30 cellular contexts compared by ENCODE assay signal in genomic region chr14:56815301-56815700, GRCh38. TPM values are rescaled to one million over a fixed set of nuclear protein-coding genes. Genes with fewer than 3 reads are reported as not detected.
"Had no signal": no experiment of that assay in that cellular context is flagged by ENCODE, and none has a peak within 500 bp of the region (broad histone marks: within the 10 kb centered on the region; RNA-seq: fewer than 3 reads in every experiment).

No MANE protein-coding gene starts in this region.

- H3K27me3 ChIP-seq: SJCRH30 had no signal

- H3K27ac Mint-ChIP-seq: activated B cell treated with CpG ODN at 0.5 μM for 24 hours; activated CD4-positive, alpha-beta T cell treated with anti-CD3 and anti-CD28 coated beads, Interleukin-2, amount 10 ng/mL, durations not matched to agents 24 days and 14 days; activated CD8-positive, alpha-beta memory T cell treated with anti-CD3 and anti-CD28 coated beads, Interleukin-2, amount 10 ng/mL, durations not matched to agents 7 days and 5 days; activated naive CD4-positive, alpha-beta T cell treated with anti-CD3 and anti-CD28 coated beads, Interleukin-2, amount 50 U/mL, for 72 hours; activated naive CD8-positive, alpha-beta T cell treated with anti-CD3 and anti-CD28 coated beads, Interleukin-2, amount 50 U/mL, for 24 hours; activated T-cell treated with anti-CD3 and anti-CD28 coated beads, Interleukin-2, amount 50 U/mL, for 24 hours; activated T-helper 1 cell treated with anti-CD3 and anti-CD28 coated beads, Interleukin-12 subunit alpha, Interleukin-12 subunit beta, Interleukin-2, Interleukin-4 antibody, amounts not matched to agents 30 ng/mL and 10 ng/mL and 1 ng/mL, durations not matched to agents 14 hours and 24 hours and 36 hours; T-helper 1 cell treated with Interleukin-12 subunit alpha and Interleukin-12 subunit beta and Interleukin-4 antibody, amounts not matched to agents 30 μg/mL and 1 μg/mL, for 36 hours had no signal

- H3K9me3 ChIP-seq: ascending aorta, SJCRH30 had no signal

- H3K4me3 ChIP-seq: ascending aorta, cardiac muscle cell, K562, SJCRH30 had no signal

- ATAC-seq: activated CD8-positive, alpha-beta memory T cell treated with anti-CD3 and anti-CD28 coated beads, Interleukin-2, amount 10 ng/mL, durations not matched to agents 7 days and 5 days; activated naive CD4-positive, alpha-beta T cell treated with anti-CD3 and anti-CD28 coated beads, Interleukin-2, amount 50 U/mL, for 72 hours; activated naive CD8-positive, alpha-beta T cell treated with anti-CD3 and anti-CD28 coated beads, Interleukin-2, amount 50 U/mL, for 24 hours; K562; Right ventricle myocardium inferior; SK-N-SH treated with all-trans-retinoic acid at 6 μM for 48 hours had no signal

- FAIRE-seq: K562 had no signal

- H3K9me3 Mint-ChIP-seq: activated B cell treated with CpG ODN at 0.5 μM for 24 hours; activated naive CD4-positive, alpha-beta T cell treated with anti-CD3 and anti-CD28 coated beads, Interleukin-2, amount 50 U/mL, for 72 hours; activated naive CD8-positive, alpha-beta T cell treated with anti-CD3 and anti-CD28 coated beads, Interleukin-2, amount 50 U/mL, for 24 hours; activated T-cell treated with anti-CD3 and anti-CD28 coated beads, Interleukin-2, amount 50 U/mL, for 24 hours had no signal

- H3K4me1 ChIP-seq: ascending aorta, SJCRH30 had no signal

- H3K36me3 ChIP-seq: ascending aorta, brain microvascular endothelial cell, cardiac muscle cell, SJCRH30 had no signal

- H3K4me3 Mint-ChIP-seq: activated B cell treated with CpG ODN at 0.5 μM for 24 hours; activated CD4-positive, alpha-beta T cell treated with anti-CD3 and anti-CD28 coated beads, Interleukin-2, amount 10 ng/mL, durations not matched to agents 24 days and 14 days; activated CD8-positive, alpha-beta memory T cell treated with anti-CD3 and anti-CD28 coated beads, Interleukin-2, amount 10 ng/mL, durations not matched to agents 7 days and 5 days; activated naive CD8-positive, alpha-beta T cell treated with anti-CD3 and anti-CD28 coated beads, Interleukin-2, amount 50 U/mL, for 24 hours; activated T-cell treated with anti-CD3 and anti-CD28 coated beads, Interleukin-2, amount 50 U/mL, for 24 hours; activated T-helper 1 cell treated with anti-CD3 and anti-CD28 coated beads, Interleukin-12 subunit alpha, Interleukin-12 subunit beta, Interleukin-2, Interleukin-4 antibody, amounts not matched to agents 30 ng/mL and 10 ng/mL and 1 ng/mL, durations not matched to agents 14 hours and 24 hours and 36 hours; T-helper 1 cell treated with Interleukin-12 subunit alpha and Interleukin-12 subunit beta and Interleukin-4 antibody, amounts not matched to agents 30 μg/mL and 1 μg/mL, for 36 hours had no signal

- DNase-seq: activated B cell treated with CpG ODN at 0.5 μM for 24 hours; activated CD4-positive, alpha-beta T cell treated with anti-CD3 and anti-CD28 coated beads for 1 hour; activated CD4-positive, alpha-beta T cell treated with anti-CD3 and anti-CD28 coated beads, Interleukin-2, amount 50 U/mL, for 48 hours; activated CD8-positive, alpha-beta memory T cell treated with anti-CD3 and anti-CD28 coated beads, Interleukin-2, amount 10 ng/mL, durations not matched to agents 7 days and 5 days; activated effector memory CD4-positive, alpha-beta T cell treated with Interleukin-2 at 50 U/mL for 16 hours; activated naive CD4-positive, alpha-beta T cell treated with Interleukin-2 at 50 U/mL for 16 hours; activated naive CD8-positive, alpha-beta T cell treated with anti-CD3 and anti-CD28 coated beads, Interleukin-2, amount 50 U/mL, for 24 hours; activated T-cell treated with anti-CD3 and anti-CD28 coated beads, Interleukin-2, amount 50 U/mL, for 24 hours; amniotic stem cell; brain microvascular endothelial cell; Karpas-422; MM.1S; NCI-H1105 treated with DMSO at 0.1 percent for 48 hours; NCI-H1436 treated with DMSO at 0.1 percent for 48 hours; NCI-H187 treated with DMSO at 0.1 percent for 48 hours; NCI-H2081 treated with DMSO at 0.1 percent for 48 hours; NCI-H446; RPMI8226; SJCRH30; SW 1271 had no signal

- H3K27ac ChIP-seq: ascending aorta, brain microvascular endothelial cell, cardiac muscle cell, SJCRH30 had no signal

RNA-seq across cellular contexts. Expression of gene OTX2, which starts 5.0 kb away (rescaled TPM):
- total RNA-seq: activated B cell treated with CpG ODN at 0.5 μM for 24 hours; activated CD4-positive, alpha-beta T cell treated with anti-CD3 and anti-CD28 coated beads, Interleukin-2, amount 10 ng/mL, durations not matched to agents 24 days and 14 days; activated CD8-positive, alpha-beta memory T cell treated with anti-CD3 and anti-CD28 coated beads, Interleukin-2, amount 10 ng/mL, durations not matched to agents 7 days and 5 days; activated naive CD4-positive, alpha-beta T cell treated with anti-CD3 and anti-CD28 coated beads, Interleukin-2, amount 50 U/mL, for 72 hours; activated T-helper 1 cell treated with anti-CD3 and anti-CD28 coated beads, Interleukin-12 subunit alpha, Interleukin-12 subunit beta, Interleukin-2, Interleukin-4 antibody, amounts not matched to agents 30 ng/mL and 10 ng/mL and 1 ng/mL, durations not matched to agents 14 hours and 24 hours and 36 hours; ascending aorta; K562; OCI-LY7; Right ventricle myocardium inferior; SJCRH30 had no signal
- polyA plus RNA-seq: K562 had no signal
